Comparison of ENCODE assay signal across 2 cellular contexts in the genomic region with DNA sequence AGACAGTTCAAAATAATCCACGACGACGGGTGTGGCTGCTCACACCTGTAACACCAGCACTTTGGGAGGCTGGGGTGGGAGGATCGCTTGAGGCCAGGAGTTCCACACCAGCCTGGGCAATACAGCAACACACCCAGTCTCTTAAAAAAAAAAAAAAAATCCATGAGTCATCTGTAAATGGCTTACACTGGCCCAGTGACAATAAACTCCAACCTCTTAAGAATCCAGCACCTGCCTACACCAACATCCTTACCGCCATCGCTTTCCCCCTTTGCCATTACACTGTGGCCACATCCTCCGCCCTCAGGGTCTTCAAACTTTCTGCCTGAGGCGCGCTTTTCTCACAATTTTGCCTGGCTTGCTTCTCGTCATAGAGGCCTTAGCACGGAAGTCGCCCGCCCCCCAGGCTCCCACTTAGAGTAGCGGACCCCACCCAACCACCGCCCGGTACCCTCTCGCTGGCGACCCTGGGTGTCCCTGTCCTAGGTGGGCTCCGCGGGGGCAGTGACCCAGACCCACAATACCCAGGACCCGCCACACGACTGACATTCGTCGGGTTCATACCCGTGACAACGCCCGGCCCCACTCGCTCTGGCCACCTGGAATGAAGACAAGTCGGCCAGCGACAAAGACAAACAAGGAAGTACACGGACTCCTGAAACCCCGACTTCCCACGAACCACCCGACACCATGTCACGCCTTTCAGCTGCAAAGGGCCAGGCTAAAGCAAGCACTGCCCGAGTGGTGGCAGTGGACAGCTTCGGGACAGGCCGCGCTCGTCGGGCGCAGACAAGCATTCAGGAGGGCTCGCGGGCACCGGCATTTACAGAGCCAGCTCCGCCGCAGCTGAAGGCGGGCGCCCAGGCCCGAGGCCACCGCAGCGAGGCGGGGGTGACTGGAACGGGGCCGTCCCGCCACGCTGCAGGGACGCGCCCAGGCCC.
A peak's percentile ranks its signal among the peaks of the same experiment; 100 is the strongest.
TF ChIP-seq lines count a peak whose summit lies in the region.

No MANE protein-coding gene starts in this region.

TF ChIP-seq in IMR-90, 13 proteins besides CTCF, POLR2A, EP300 and RAD21 (continued from another document):
- TF ChIP-seq, protein P1, sequence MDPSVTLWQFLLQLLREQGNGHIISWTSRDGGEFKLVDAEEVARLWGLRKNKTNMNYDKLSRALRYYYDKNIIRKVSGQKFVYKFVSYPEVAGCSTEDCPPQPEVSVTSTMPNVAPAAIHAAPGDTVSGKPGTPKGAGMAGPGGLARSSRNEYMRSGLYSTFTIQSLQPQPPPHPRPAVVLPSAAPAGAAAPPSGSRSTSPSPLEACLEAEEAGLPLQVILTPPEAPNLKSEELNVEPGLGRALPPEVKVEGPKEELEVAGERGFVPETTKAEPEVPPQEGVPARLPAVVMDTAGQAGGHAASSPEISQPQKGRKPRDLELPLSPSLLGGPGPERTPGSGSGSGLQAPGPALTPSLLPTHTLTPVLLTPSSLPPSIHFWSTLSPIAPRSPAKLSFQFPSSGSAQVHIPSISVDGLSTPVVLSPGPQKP (IDR thresholded peaks at IDR 0.05; ENCODE audit: borderline replicate concordance, low read depth, low read length): no peak
- peak; percentile 64 for TF ChIP-seq RCOR1 (IDR thresholded peaks at IDR 0.05; ENCODE audit: insufficient replicate concordance, low read length)
- peak; percentile 65 for TF ChIP-seq MXI1 (IDR thresholded peaks at IDR 0.05; ENCODE audit: borderline replicate concordance, low read depth, low read length)
- TF ChIP-seq, protein P2, sequence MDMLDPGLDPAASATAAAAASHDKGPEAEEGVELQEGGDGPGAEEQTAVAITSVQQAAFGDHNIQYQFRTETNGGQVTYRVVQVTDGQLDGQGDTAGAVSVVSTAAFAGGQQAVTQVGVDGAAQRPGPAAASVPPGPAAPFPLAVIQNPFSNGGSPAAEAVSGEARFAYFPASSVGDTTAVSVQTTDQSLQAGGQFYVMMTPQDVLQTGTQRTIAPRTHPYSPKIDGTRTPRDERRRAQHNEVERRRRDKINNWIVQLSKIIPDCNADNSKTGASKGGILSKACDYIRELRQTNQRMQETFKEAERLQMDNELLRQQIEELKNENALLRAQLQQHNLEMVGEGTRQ (IDR thresholded peaks at IDR 0.05; ENCODE audit: low read depth, low read length): no peak
- 0 out of 2 replicates have a peak, but pooled peaks have one; percentile 35 for TF ChIP-seq CHD1 (IDR thresholded peaks at IDR 0.05; ENCODE audit: low read depth, low read length)
- TF ChIP-seq FOS (IDR thresholded peaks at IDR 0.05; ENCODE audit: low read depth, low read length): peak; percentile 66
- peak; percentile 35; the same call in 1 of the 2 replicates for TF ChIP-seq NFE2L2 (IDR thresholded peaks at IDR 0.05; ENCODE audit: low read depth, low read length)
TF ChIP-seq in IMR-90: peak in this region for 6.

TF ChIP-seq in neural cell, 6 proteins besides CTCF, POLR2A, EP300 and RAD21 (continued from another document):
- TF ChIP-seq, protein P3, sequence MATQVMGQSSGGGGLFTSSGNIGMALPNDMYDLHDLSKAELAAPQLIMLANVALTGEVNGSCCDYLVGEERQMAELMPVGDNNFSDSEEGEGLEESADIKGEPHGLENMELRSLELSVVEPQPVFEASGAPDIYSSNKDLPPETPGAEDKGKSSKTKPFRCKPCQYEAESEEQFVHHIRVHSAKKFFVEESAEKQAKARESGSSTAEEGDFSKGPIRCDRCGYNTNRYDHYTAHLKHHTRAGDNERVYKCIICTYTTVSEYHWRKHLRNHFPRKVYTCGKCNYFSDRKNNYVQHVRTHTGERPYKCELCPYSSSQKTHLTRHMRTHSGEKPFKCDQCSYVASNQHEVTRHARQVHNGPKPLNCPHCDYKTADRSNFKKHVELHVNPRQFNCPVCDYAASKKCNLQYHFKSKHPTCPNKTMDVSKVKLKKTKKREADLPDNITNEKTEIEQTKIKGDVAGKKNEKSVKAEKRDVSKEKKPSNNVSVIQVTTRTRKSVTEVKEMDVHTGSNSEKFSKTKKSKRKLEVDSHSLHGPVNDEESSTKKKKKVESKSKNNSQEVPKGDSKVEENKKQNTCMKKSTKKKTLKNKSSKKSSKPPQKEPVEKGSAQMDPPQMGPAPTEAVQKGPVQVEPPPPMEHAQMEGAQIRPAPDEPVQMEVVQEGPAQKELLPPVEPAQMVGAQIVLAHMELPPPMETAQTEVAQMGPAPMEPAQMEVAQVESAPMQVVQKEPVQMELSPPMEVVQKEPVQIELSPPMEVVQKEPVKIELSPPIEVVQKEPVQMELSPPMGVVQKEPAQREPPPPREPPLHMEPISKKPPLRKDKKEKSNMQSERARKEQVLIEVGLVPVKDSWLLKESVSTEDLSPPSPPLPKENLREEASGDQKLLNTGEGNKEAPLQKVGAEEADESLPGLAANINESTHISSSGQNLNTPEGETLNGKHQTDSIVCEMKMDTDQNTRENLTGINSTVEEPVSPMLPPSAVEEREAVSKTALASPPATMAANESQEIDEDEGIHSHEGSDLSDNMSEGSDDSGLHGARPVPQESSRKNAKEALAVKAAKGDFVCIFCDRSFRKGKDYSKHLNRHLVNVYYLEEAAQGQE (IDR thresholded peaks at IDR 0.05; ENCODE audit: borderline replicate concordance): no peak
- no peak for TF ChIP-seq TAF1 (IDR thresholded peaks at IDR 0.05; ENCODE audit: low read depth)
- no peak for TF ChIP-seq EZH2 (IDR thresholded peaks at IDR 0.05; ENCODE audit: borderline replicate concordance, insufficient read depth, low read length, poor library complexity, severe bottlenecking)
- TF ChIP-seq SMC3 (conservative IDR thresholded peaks at IDR 0.05; ENCODE audit: poor library complexity): no peak
